Comparison of ENCODE assay signal across 6 cellular contexts in genomic region chrX:2481597-2481996, GRCh38. TPM values are rescaled to one million over a fixed set of nuclear protein-coding genes. Genes with fewer than 3 reads are reported as not detected.
DNase-seq lines count a peak whose midpoint lies in the region; ATAC-seq and TF ChIP-seq lines count a peak whose summit lies in the region.
"Not testable (repeated sequence)": the region's sequence is repeated elsewhere in the genome, so short reads cannot be mapped to it uniquely, and the experiment has no call there.

No MANE protein-coding gene starts in this region.

- not testable (repeated sequence) for H3K36me3 ChIP-seq in GM23338 (ENCODE audit: insufficient read depth)
- H3K36me3 ChIP-seq in heart left ventricle (peaks cover 0 to 10% (median 3%) of the 10 kb centered on the region in 9 donors), lower lobe of right lung (peaks cover 13% of the 10 kb centered on the region)

- TF ChIP-seq CTCF in GM23338 (conservative IDR thresholded peaks at IDR 0.05; ENCODE audit: low read depth in 2 of 2); chondrocyte (IDR thresholded peaks at IDR 0.05); heart left ventricle (IDR thresholded peaks at IDR 0.05); lower lobe of right lung (IDR thresholded peaks at IDR 0.05): not testable (repeated sequence)

- H3K9me3 ChIP-seq in heart left ventricle, lower lobe of right lung: not testable (repeated sequence)

- H2AFZ ChIP-seq in GM23338 = not testable (repeated sequence)

- peaks cover 36% of the 10 kb centered on the region for H3K36me3 Mint-ChIP-seq in GM23338 (ENCODE audit: low read depth)
- H3K36me3 Mint-ChIP-seq in chondrocyte (ENCODE audit: low read depth) = not testable (repeated sequence)

- H3K4me3 ChIP-seq in GM23338, heart left ventricle, lower lobe of right lung: not testable (repeated sequence)

- H3K4me1 ChIP-seq in GM23338 (ENCODE audit: insufficient read depth) (peaks cover 15% of the 10 kb centered on the region), heart left ventricle (peaks cover 0 to 28% (median 11%) of the 10 kb centered on the region in 12 donors)
- not testable (repeated sequence) for H3K4me1 ChIP-seq in lower lobe of right lung

- H3K4me1 Mint-ChIP-seq in GM23338 (peaks cover 31% of the 10 kb centered on the region), chondrocyte (ENCODE audit: low read depth) (peaks cover 23% of the 10 kb centered on the region)

- peaks cover 92% of the 10 kb centered on the region for H3K79me2 ChIP-seq in GM23338 (replicated peaks; ENCODE audit: insufficient read depth)

- peaks cover 14% of the 10 kb centered on the region for H3K27me3 Mint-ChIP-seq in GM23338 (ENCODE audit: insufficient read depth, low read depth, poor library complexity)
- not testable (repeated sequence) for H3K27me3 Mint-ChIP-seq in chondrocyte (ENCODE audit: low read depth)

- not testable (repeated sequence) for TF ChIP-seq POLR2A in heart left ventricle (IDR thresholded peaks at IDR 0.05)

- H4K20me1 ChIP-seq in GM23338 (replicated peaks; ENCODE audit: insufficient read depth) = not testable (repeated sequence)

- H3K27ac ChIP-seq in GM23338 (ENCODE audit: low read depth) = peak overlapping the region; percentile 39; the same call in 1 of the 2 replicates
- peak overlapping the region in 5 of 12 donors; percentile 1 to 30 (median 19) for H3K27ac ChIP-seq in heart left ventricle
- not testable (repeated sequence) for H3K27ac ChIP-seq in lower lobe of right lung

- not testable (repeated sequence) for H3K9me2 ChIP-seq in GM23338 (ENCODE audit: insufficient read depth)

- peaks cover 18% of the 10 kb centered on the region; the same call in 1 of the 2 replicates for H3F3A ChIP-seq in GM23338 (replicated peaks; ENCODE audit: low read depth)

- peaks cover 11% of the 10 kb centered on the region for H3K9me3 Mint-ChIP-seq in GM23338
- not testable (repeated sequence) for H3K9me3 Mint-ChIP-seq in chondrocyte (ENCODE audit: low read depth)

- 58 to 82% (median 66%) methylated on average over 11 to 12 of the region's 12 CpGs for WGBS in heart left ventricle, 4 donors

- H3K27ac Mint-ChIP-seq in GM23338; chondrocyte (ENCODE audit: unreplicated experiment): not testable (repeated sequence)

- not testable (repeated sequence) for ATAC-seq in GM23338, lower lobe of right lung
- peak; percentile 56 for ATAC-seq in Right ventricle myocardium inferior
- peak; percentile 61 to 75 (median 68) for ATAC-seq in heart left ventricle
- ATAC-seq in left ventricle myocardium superior = peak; percentile 70

- not testable (repeated sequence) for H3K4me2 ChIP-seq in GM23338

- not testable (repeated sequence) for H3K27me3 ChIP-seq in GM23338 (ENCODE audit: insufficient read depth); heart left ventricle; lower lobe of right lung (ENCODE audit: low read depth)

- intact Hi-C loops in Right ventricle myocardium inferior (cut with DNase I); heart left ventricle (cut with DNase I); left ventricle myocardium superior (cut with micrococcal nuclease); lower lobe of right lung (cut with DNase I): not testable (repeated sequence)

- H3K4me3 Mint-ChIP-seq in GM23338; chondrocyte (ENCODE audit: unreplicated experiment): not testable (repeated sequence)

- not testable (repeated sequence) for DNase-seq in GM23338 (ENCODE audit: low spot score); Right ventricle myocardium inferior (ENCODE audit: missing footprints); heart left ventricle; left ventricle myocardium superior
- DNase-seq in chondrocyte (ENCODE audit: low spot score) (peak; percentile 43), lower lobe of right lung (peak; percentile 16)

RNA-seq across cellular contexts. Expression of gene DHRSX, which starts 19.2 kb away (rescaled TPM):
- 18.5 and 33.9 TPM in 2 replicates for total RNA-seq in GM23338 (2014; rRNA removed; shearing (Covaris generic))
- polyA plus RNA-seq in GM23338 (2016; fragmentation: Nextera tagmentation; extraction: Ambion mirVana) = 43.0 and 44.3 TPM in 2 replicates
- total RNA-seq in chondrocyte = 30.1 to 35.2 TPM (median 35.0 TPM) in 3 replicates
- total RNA-seq in Right ventricle myocardium inferior = 31.0 TPM
- total RNA-seq in heart left ventricle = 10 to 100 TPM; 17.9 to 36.1 (median 25.4) TPM
- polyA plus RNA-seq in heart left ventricle = 10 to 100 TPM; 14.6 to 17.4 TPM
- 38.4 TPM for total RNA-seq in left ventricle myocardium superior
- total RNA-seq in lower lobe of right lung = 31.9 TPM

RNA-seq across cellular contexts. Expression of gene ZBED1, which starts 19.2 kb away (rescaled TPM):
- total RNA-seq in GM23338 (2014; rRNA removed; shearing (Covaris generic)) = 43.8 and 45.0 TPM in 2 replicates
- polyA plus RNA-seq in GM23338 (2016; fragmentation: Nextera tagmentation; extraction: Ambion mirVana) (16.1 and 16.4 TPM in 2 replicates), heart left ventricle (10 to 100 TPM; 25.9 to 51.1 TPM)
- total RNA-seq in chondrocyte (39.8 to 45.0 TPM (median 40.1 TPM) in 3 replicates), Right ventricle myocardium inferior (64.8 TPM), heart left ventricle (10 to 100 TPM; 41.8 to 87.1 (median 60.7) TPM), left ventricle myocardium superior (73.9 TPM), lower lobe of right lung (46.3 TPM)
